ENCODE assay signal across 8 cellular contexts in the genomic region with DNA sequence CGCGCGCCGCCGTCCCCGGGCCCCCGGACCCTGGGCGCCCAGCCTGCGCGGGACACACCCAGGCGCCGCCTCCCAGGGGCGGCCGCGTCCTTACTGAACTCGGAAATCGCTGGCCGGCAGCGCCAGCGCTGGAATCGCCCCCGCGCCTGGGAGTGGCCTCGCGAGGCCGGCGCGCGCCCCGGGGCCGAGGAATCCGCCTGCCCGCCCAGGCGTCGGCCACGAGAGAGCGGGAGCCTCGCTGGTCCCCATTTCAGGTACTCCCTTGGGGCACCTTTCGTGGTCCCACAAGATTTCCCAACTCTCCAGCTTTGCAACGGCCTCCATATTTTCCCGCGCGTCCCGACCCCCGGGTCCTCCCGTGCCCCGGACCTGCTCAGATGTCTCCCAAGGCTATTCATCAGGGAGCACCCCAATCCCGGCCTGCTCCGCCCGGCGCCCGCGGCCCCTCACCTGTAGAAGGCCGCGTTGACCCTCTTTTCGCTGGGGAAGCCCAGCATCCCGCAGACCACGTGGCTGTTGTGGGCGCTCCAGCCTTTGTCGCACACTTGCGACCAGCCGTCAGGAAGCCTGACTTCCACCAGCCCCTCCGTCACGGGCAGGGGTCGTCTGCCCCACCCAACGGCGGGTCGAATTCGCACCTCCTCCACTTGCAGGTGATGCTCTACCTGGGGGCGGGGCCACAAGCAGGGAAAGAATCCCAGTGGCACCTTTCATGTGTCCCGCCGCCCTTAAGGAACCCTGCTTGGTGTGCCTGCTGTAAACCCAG. TPM values are rescaled to one million over a fixed set of nuclear protein-coding genes. Genes with fewer than 3 reads are reported as not detected.
DNase-seq lines count a peak whose midpoint lies in the region; ATAC-seq and TF ChIP-seq lines count a peak whose summit lies in the region.

No MANE protein-coding gene starts in this region.

- H3K27me3 ChIP-seq in A673 (replicated peaks; ENCODE audit: insufficient read depth, low read depth, low read length, poor library complexity) = peaks cover 14% of the 10 kb centered on the region
- peaks cover 1% of the 10 kb centered on the region for H3K27me3 ChIP-seq in foreskin keratinocyte
- H3K27me3 ChIP-seq in neutrophil = peaks cover 15% of the 10 kb centered on the region

- DNase-seq in A673 (ENCODE audit: low spot score) (peak; percentile 38), GM10248 (ENCODE audit: extremely low spot score) (peak; percentile 81), M059J (ENCODE audit: low read depth) (peak; percentile 36), foreskin keratinocyte (no peak), immature natural killer cell (no peak)
- peak; percentile 50 to 56 for DNase-seq in activated CD4-positive, alpha-beta T cell treated with anti-CD3 and anti-CD28 coated beads, Interleukin-2, amount 50 U/mL, for 48 hours

- H3K4me1 ChIP-seq in A673 (ENCODE audit: insufficient read depth, low read length, poor library complexity, severe bottlenecking) (peaks cover 5% of the 10 kb centered on the region), foreskin keratinocyte (no peaks in the 10 kb centered on the region), neutrophil (ENCODE audit: control insufficient read depth in 1 of 2, insufficient read depth in 1 of 2, low read depth in 1 of 2, low read length in 1 of 2) (peaks cover 26 to 39% of the 10 kb centered on the region in 2 experiments)

- H3K36me3 ChIP-seq in A673 (ENCODE audit: insufficient read depth, low read length, poor library complexity, severe bottlenecking) (no peaks in the 10 kb centered on the region), neutrophil (no peaks in the 10 kb centered on the region)

- H3K4me3 ChIP-seq in A673 (ENCODE audit: low read depth, low read length, poor library complexity, severe bottlenecking) (peak overlapping the region; percentile 48), neutrophil (ENCODE audit: low read depth in 1 of 2, low read length in 1 of 2) (peak overlapping the region; percentile 61 to 73)

- peaks cover 14 to 38% (median 35%) of the 10 kb centered on the region in 3 donors for H3K27me3 Mint-ChIP-seq in immature natural killer cell (ENCODE audit: low read depth in 3 of 3)

- no peaks in the 10 kb centered on the region for H3K9me3 Mint-ChIP-seq in immature natural killer cell

- H3K27ac ChIP-seq in A673 (ENCODE audit: low read depth, low read length, poor library complexity, severe bottlenecking) (no peak overlapping the region), foreskin keratinocyte (peak overlapping the region; percentile 30), neutrophil (no peak overlapping the region)

- intact Hi-C loops in A673 (cut with micrococcal nuclease; ENCODE audit: unreplicated experiment) = no loop called here

- POLR2A ChIA-PET in A673 (lab: Charles Lee; ENCODE audit: low non-redundant PET) = no interaction called here
- POLR2A ChIA-PET in GM10248 (lab: Yijun Ruan, JAX) = no interaction called here

- ATAC-seq in foreskin keratinocyte (peak; percentile 61), HG03457 (IDR thresholded peaks at IDR 0.05; ENCODE audit: unreplicated experiment) (no peak)

- H3K4me1 Mint-ChIP-seq in immature natural killer cell = peaks cover 6 to 7% of the 10 kb centered on the region in 2 donors

- H3K9me3 ChIP-seq in A673 (ENCODE audit: low read depth, low read length, poor library complexity, severe bottlenecking) (no peaks in the 10 kb centered on the region), neutrophil (no peaks in the 10 kb centered on the region)

- BruUV-seq in A673 (replicated peaks; lab: Mats Ljungman, UMichigan) = no TSS peak

- peak overlapping the region in 2 of 5 donors; percentile 22 to 39 for H3K4me3 Mint-ChIP-seq in immature natural killer cell

- H3K27ac Mint-ChIP-seq in immature natural killer cell = no peak overlapping the region

- CTCF ChIA-PET in A673 (lab: Charles Lee) = no interaction called here
- CTCF ChIA-PET in GM10248 (lab: Yijun Ruan, JAX) = interaction anchor here (1.2 to 2.2 kb wide), 4 partner anchors 15 to 37 kb away, joined by 4 to 8 read pairs (median 4); no protein-coding TSS in a partner anchor

- H3K36me3 Mint-ChIP-seq in immature natural killer cell = peaks cover 0 to 3% (median 0%) of the 10 kb centered on the region in 3 donors

- no peak for TF ChIP-seq CTCF in A673 (conservative IDR thresholded peaks at IDR 0.05; ENCODE audit: low read depth, low read length)
- no peak for TF ChIP-seq CTCF in GM10248 (IDR thresholded peaks at IDR 0.05; ENCODE audit: control extremely low read depth, extremely low read depth, low read depth, missing control alignments)
- peak; percentile 5 for TF ChIP-seq CTCF in foreskin keratinocyte (conservative IDR thresholded peaks at IDR 0.05)
- TF ChIP-seq CTCF in neutrophil (IDR thresholded peaks at IDR 0.05) = no peak

RNA-seq across cellular contexts. Expression of gene LOXL3, which starts 4.6 kb away (rescaled TPM):
- total RNA-seq in A673 (2021) = 0.88 and 1.9 TPM in 2 replicates
- 43.9 and 66.9 TPM in 2 replicates for total RNA-seq in M059J (2014; rRNA removed; shearing (Covaris generic))
- total RNA-seq in foreskin keratinocyte = 1.4 and 1.9 TPM in 2 replicates
- 1.2 and 1.8 TPM in 2 replicates for polyA plus RNA-seq in foreskin keratinocyte
- polyA plus RNA-seq in immature natural killer cell = under 1 TPM in 2 of 3 donors, not detected in 1; 0.19 to 0.22 TPM

RNA-seq across cellular contexts. Expression of gene DOK1, which starts 5.4 kb away (rescaled TPM):
- total RNA-seq in A673 (2021) = 18.4 and 20.7 TPM in 2 replicates
- total RNA-seq in M059J (2014; rRNA removed; shearing (Covaris generic)) = 7.5 and 13.3 TPM in 2 replicates
- total RNA-seq in foreskin keratinocyte = 4.3 and 4.5 TPM in 2 replicates
- polyA plus RNA-seq in foreskin keratinocyte = 5.4 and 6.1 TPM in 2 replicates
- polyA plus RNA-seq in immature natural killer cell = 10 to 100 TPM; 18.4 to 42.7 (median 28.4) TPM

RNA-seq across cellular contexts. Expression of gene HTRA2, which starts 19.4 kb away (rescaled TPM):
- total RNA-seq in A673 (2021) (35.1 and 37.7 TPM in 2 replicates), foreskin keratinocyte (35.6 and 37.1 TPM in 2 replicates)
- total RNA-seq in M059J (2014; rRNA removed; shearing (Covaris generic)) = 29.4 and 32.0 TPM in 2 replicates
- polyA plus RNA-seq in foreskin keratinocyte (39.8 and 40.3 TPM in 2 replicates), immature natural killer cell (10 to 100 TPM; 26.5 to 27.2 (median 27.0) TPM)

RNA-seq across cellular contexts. Expression of gene AUP1, which starts 19.6 kb away (rescaled TPM):
- total RNA-seq in A673 (2021) (114 and 126 TPM in 2 replicates), foreskin keratinocyte (138 and 144 TPM in 2 replicates)
- total RNA-seq in M059J (2014; rRNA removed; shearing (Covaris generic)) = 115 and 119 TPM in 2 replicates
- polyA plus RNA-seq in foreskin keratinocyte (177 and 180 TPM in 2 replicates), immature natural killer cell (100 to 1,000 TPM; 107 to 126 (median 118) TPM)

RNA-seq across cellular contexts. Expression of gene DQX1, which starts 23.1 kb away (rescaled TPM):
- total RNA-seq in A673 (2021) (0.50 and 0.71 TPM in 2 replicates), foreskin keratinocyte (2.5 and 4.2 TPM in 2 replicates)
- not detected in 2 replicates for total RNA-seq in M059J (2014; rRNA removed; shearing (Covaris generic))
- polyA plus RNA-seq in foreskin keratinocyte (2.2 and 3.1 TPM in 2 replicates), immature natural killer cell (not detected)

Comparison
In these comparisons a context has a peak if more than half of its experiments do, and no peak if none do; other contexts are left out.
1. DNase-seq: peak in A673 (single experiment), GM10248 (single experiment), M059J (single experiment) and activated CD4-positive, alpha-beta T cell treated with anti-CD3 and anti-CD28 coated beads, Interleukin-2, amount 50 U/mL, for 48 hours (2 of 2); none in foreskin keratinocyte (0 of 2) and immature natural killer cell (0 of 3).
2. RNA of gene LOXL3, which starts 4.6 kb away (total RNA-seq): 43.9 to 66.9 TPM in M059J; 1.4 to 1.9 TPM in foreskin keratinocyte and 0.88 to 1.9 TPM in A673; every median in the first group is over 10 times any median in the second.